In the genomic region with DNA sequence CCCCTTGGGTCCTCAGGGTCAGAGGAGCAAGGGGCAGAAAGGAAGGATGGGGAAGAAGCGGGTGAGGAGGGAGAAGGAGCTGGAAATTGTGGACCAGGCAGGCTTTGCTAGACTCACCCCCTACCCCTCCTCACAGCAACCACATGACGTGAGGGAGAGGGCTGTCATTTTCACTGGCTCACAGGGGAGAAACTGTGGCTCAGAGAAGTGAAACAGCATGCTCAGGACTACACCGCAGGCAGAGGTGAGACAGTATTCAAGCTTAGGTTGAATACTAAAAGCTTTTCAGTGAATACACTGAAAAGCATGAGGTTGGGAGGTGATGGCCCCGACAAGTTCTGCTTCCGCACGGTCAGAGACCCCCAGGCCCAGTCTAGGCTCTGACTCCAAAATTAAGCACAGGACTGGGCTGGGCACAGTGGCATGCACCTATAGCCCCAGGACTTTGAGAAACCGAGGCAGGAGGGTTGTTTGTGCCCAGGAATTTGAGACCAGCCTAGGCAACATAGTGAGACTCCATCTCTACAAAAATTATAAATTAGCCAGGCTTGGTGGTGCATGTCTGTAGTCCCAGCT, we compare ENCODE assay signal across 26 cellular contexts. TPM values are rescaled to one million over a fixed set of nuclear protein-coding genes. Genes with fewer than 3 reads are reported as not detected.
"Had no signal": no experiment of that assay in that cellular context is flagged by ENCODE, and none has a peak within 500 bp of the region (broad histone marks: within the 10 kb centered on the region; RNA-seq: fewer than 3 reads in every experiment).

No MANE protein-coding gene starts in this region.

- H3K4me1 ChIP-seq: breast epithelium had no signal

- H3K4me3 ChIP-seq: breast epithelium, SK-N-MC had no signal

- ATAC-seq: activated T-cell treated with anti-CD3 and anti-CD28 coated beads, Interleukin-2, amount 50 U/mL, for 72 hours; Right ventricle myocardium inferior; T-cell had no signal

- H3K9me3 ChIP-seq: breast epithelium had no signal

- H3K36me3 ChIP-seq: breast epithelium had no signal

- H3K27ac ChIP-seq: breast epithelium, SK-N-MC had no signal

- H3K36me3 Mint-ChIP-seq: activated CD4-positive, alpha-beta memory T cell treated with anti-CD3 and anti-CD28 coated beads for 36 hours; activated naive CD4-positive, alpha-beta T cell treated with anti-CD3 and anti-CD28 coated beads, Interleukin-2, amount 50 U/mL, for 24 hours; T-cell had no signal

- H3K4me1 Mint-ChIP-seq: activated CD4-positive, alpha-beta T cell treated with anti-CD3 and anti-CD28 coated beads, Interleukin-2, amount 10 ng/mL, durations not matched to agents 7 days and 5 days; activated naive CD4-positive, alpha-beta T cell treated with anti-CD3 and anti-CD28 coated beads, Interleukin-2, amount 50 U/mL, for 24 hours; T-cell had no signal

- DNase-seq: activated B cell treated with CpG ODN at 0.5 μM for 24 hours; activated CD4-positive, alpha-beta memory T cell treated with anti-CD3 and anti-CD28 coated beads for 36 hours; activated CD4-positive, alpha-beta T cell treated with anti-CD3 and anti-CD28 coated beads, Interleukin-2, amount 10 ng/mL, durations not matched to agents 7 days and 5 days; activated CD8-positive, alpha-beta memory T cell treated with anti-CD3 and anti-CD28 coated beads, Interleukin-2, amount 50 U/mL, for 4 hours; activated naive CD4-positive, alpha-beta T cell; activated T-cell treated with anti-CD3 and anti-CD28 coated beads, Interleukin-2, amount 50 U/mL, for 72 hours; aorta; central memory CD4-positive, alpha-beta T cell; Kasumi-1; NCI-H1105 treated with DMSO at 0.1 percent for 48 hours; NCI-H1436 treated with DMSO at 0.1 percent for 48 hours; NCI-H187; NCI-H2081; NCI-H446; NCI-H524; T-cell; T-helper 2 cell; T1000 had no signal

- H3K9me3 Mint-ChIP-seq: activated B cell treated with CpG ODN at 0.5 μM for 24 hours; activated CD4-positive, alpha-beta memory T cell treated with anti-CD3 and anti-CD28 coated beads for 36 hours; activated CD4-positive, alpha-beta T cell treated with anti-CD3 and anti-CD28 coated beads, Interleukin-2, amount 10 ng/mL, durations not matched to agents 7 days and 5 days; activated naive CD4-positive, alpha-beta T cell treated with anti-CD3 and anti-CD28 coated beads, Interleukin-2, amount 50 U/mL, for 24 hours; activated T-cell treated with anti-CD3 and anti-CD28 coated beads, Interleukin-2, amount 50 U/mL, for 72 hours; activated T-helper 2 cell treated with anti-CD3 and anti-CD28 coated beads, Interferon-gamma antibody, Interleukin-2, Interleukin-4, amounts not matched to agents 10 μg/mL and 5 μg/mL and 100 μg/mL, durations not matched to agents 14 hours and 24 hours and 36 hours; T-cell had no signal

- H3K27ac Mint-ChIP-seq: activated B cell treated with CpG ODN at 0.5 μM for 24 hours; activated CD4-positive, alpha-beta memory T cell treated with anti-CD3 and anti-CD28 coated beads for 36 hours; activated CD4-positive, alpha-beta T cell treated with anti-CD3 and anti-CD28 coated beads, Interleukin-2, amount 10 ng/mL, durations not matched to agents 7 days and 5 days; activated naive CD4-positive, alpha-beta T cell treated with anti-CD3 and anti-CD28 coated beads, Interleukin-2, amount 50 U/mL, for 24 hours; activated T-helper 2 cell treated with anti-CD3 and anti-CD28 coated beads, Interferon-gamma antibody, Interleukin-2, Interleukin-4, amounts not matched to agents 10 μg/mL and 5 μg/mL and 100 μg/mL, durations not matched to agents 14 hours and 24 hours and 36 hours; T-cell had no signal

- H3K4me3 Mint-ChIP-seq: activated B cell treated with CpG ODN at 0.5 μM for 24 hours; activated CD4-positive, alpha-beta memory T cell treated with anti-CD3 and anti-CD28 coated beads for 36 hours; activated CD4-positive, alpha-beta T cell treated with anti-CD3 and anti-CD28 coated beads, Interleukin-2, amount 10 ng/mL, durations not matched to agents 7 days and 5 days; activated naive CD4-positive, alpha-beta T cell treated with anti-CD3 and anti-CD28 coated beads, Interleukin-2, amount 50 U/mL, for 24 hours; activated T-cell treated with anti-CD3 and anti-CD28 coated beads, Interleukin-2, amount 50 U/mL, for 72 hours; T-cell had no signal

- H3K27me3 Mint-ChIP-seq: activated B cell treated with CpG ODN at 0.5 μM for 24 hours; activated CD4-positive, alpha-beta T cell treated with anti-CD3 and anti-CD28 coated beads, Interleukin-2, amount 10 ng/mL, durations not matched to agents 7 days and 5 days; activated naive CD4-positive, alpha-beta T cell treated with anti-CD3 and anti-CD28 coated beads, Interleukin-2, amount 50 U/mL, for 24 hours had no signal

- H3K27me3 ChIP-seq: breast epithelium had no signal

RNA-seq across cellular contexts. Expression of a gene that starts 1.2 kb away (rescaled TPM):
- total RNA-seq: activated CD4-positive, alpha-beta memory T cell treated with anti-CD3 and anti-CD28 coated beads for 36 hours; activated CD4-positive, alpha-beta T cell treated with anti-CD3 and anti-CD28 coated beads, Interleukin-2, amount 10 ng/mL, durations not matched to agents 7 days and 5 days; activated CD8-positive, alpha-beta memory T cell treated with anti-CD3 and anti-CD28 coated beads for 36 hours; activated T-cell treated with anti-CD3 and anti-CD28 coated beads, Interleukin-2, amount 50 U/mL, for 72 hours; activated T-helper 2 cell treated with anti-CD3 and anti-CD28 coated beads, Interferon-gamma antibody, Interleukin-2, Interleukin-4, amounts not matched to agents 10 μg/mL and 5 μg/mL and 100 μg/mL, durations not matched to agents 14 hours and 24 hours and 36 hours; aorta; breast epithelium; OCI-LY7; Right ventricle myocardium inferior; RPMI7951; T-cell had no signal

RNA-seq across cellular contexts. Expression of a gene that starts 14.9 kb away (rescaled TPM):
- total RNA-seq: activated B cell treated with CpG ODN at 0.5 μM for 24 hours; activated CD4-positive, alpha-beta memory T cell treated with anti-CD3 and anti-CD28 coated beads for 36 hours; activated CD4-positive, alpha-beta T cell treated with anti-CD3 and anti-CD28 coated beads, Interleukin-2, amount 10 ng/mL, durations not matched to agents 7 days and 5 days; activated CD8-positive, alpha-beta memory T cell treated with anti-CD3 and anti-CD28 coated beads for 36 hours; activated T-cell treated with anti-CD3 and anti-CD28 coated beads, Interleukin-2, amount 50 U/mL, for 72 hours; activated T-helper 2 cell treated with anti-CD3 and anti-CD28 coated beads, Interferon-gamma antibody, Interleukin-2, Interleukin-4, amounts not matched to agents 10 μg/mL and 5 μg/mL and 100 μg/mL, durations not matched to agents 14 hours and 24 hours and 36 hours; aorta; breast epithelium; OCI-LY7; Right ventricle myocardium inferior; RPMI7951; T-cell had no signal
